Comparison of ENCODE assay signal across 10 cellular contexts in genomic region chr10:123150229-123150985, GRCh38. TPM values are rescaled to one million over a fixed set of nuclear protein-coding genes. Genes with fewer than 3 reads are reported as not detected.
DNase-seq lines count a peak whose midpoint lies in the region; ATAC-seq, FAIRE-seq and TF ChIP-seq lines count a peak whose summit lies in the region.
"Had no signal": no experiment of that assay in that cellular context is flagged by ENCODE, and none has a peak within 500 bp of the region (broad histone marks: within the 10 kb centered on the region; RNA-seq: fewer than 3 reads in every experiment).

No MANE protein-coding gene starts in this region.

- peaks cover 63% of the 10 kb centered on the region for H3K4me1 Mint-ChIP-seq in activated T-cell treated with anti-CD3 and anti-CD28 coated beads, Interleukin-2, amount 50 U/mL, for 24 hours (ENCODE audit: low read depth)

- peaks cover 0 to 13% of the 10 kb centered on the region in 2 donors for H3K4me1 ChIP-seq in kidney (ENCODE audit: control insufficient read depth in 1 of 2, insufficient read depth in 1 of 2, low read depth in 1 of 2, low read length in 2 of 2)
- peaks cover 32% of the 10 kb centered on the region for H3K4me1 ChIP-seq in stomach smooth muscle (ENCODE audit: control insufficient read depth, insufficient read depth, low read length)
- peaks cover 0 to 7% of the 10 kb centered on the region in 2 donors for H3K4me1 ChIP-seq in small intestine (ENCODE audit: control insufficient read depth in 2 of 2, insufficient read depth in 1 of 2, low read depth in 1 of 2, low read length in 1 of 2)

- FAIRE-seq in kidney (lab: Jason Lieb, UNC) = no peak
- no peak for FAIRE-seq in small intestine (lab: Jason Lieb, UNC)

- peak overlapping the region; percentile 44 for H3K27ac Mint-ChIP-seq in activated T-cell treated with anti-CD3 and anti-CD28 coated beads, Interleukin-2, amount 50 U/mL, for 24 hours

- intact Hi-C loops in kidney (cut with DNase I) = no loop called here

- H3K9ac ChIP-seq in kidney (ENCODE audit: low read length in 2 of 2) = no peak overlapping the region
- H3K9ac ChIP-seq in stomach smooth muscle (ENCODE audit: low read length in 2 of 2) = no peak overlapping the region

- ATAC-seq in HG03196 (IDR thresholded peaks at IDR 0.05; ENCODE audit: unreplicated experiment) = no peak
- ATAC-seq: left colon had no signal

- peak overlapping the region; percentile 71 for H3K4me3 Mint-ChIP-seq in activated T-cell treated with anti-CD3 and anti-CD28 coated beads, Interleukin-2, amount 50 U/mL, for 24 hours

- H3K27me3 ChIP-seq in stomach smooth muscle (ENCODE audit: control insufficient read depth in 1 of 2, insufficient read depth in 2 of 2, low read length in 2 of 2) (peaks cover 62 to 80% of the 10 kb centered on the region in 2 donors), small intestine (ENCODE audit: control insufficient read depth in 2 of 2, insufficient read depth in 2 of 2, low read length in 2 of 2) (peaks cover 34 to 53% of the 10 kb centered on the region in 2 donors)

- H3K36me3 ChIP-seq in kidney (ENCODE audit: control insufficient read depth in 1 of 2, insufficient read depth in 2 of 2, low read length in 2 of 2) = no peaks in the 10 kb centered on the region
- H3K36me3 ChIP-seq in stomach smooth muscle (ENCODE audit: control insufficient read depth in 2 of 2, insufficient read depth in 2 of 2, low read length in 2 of 2) = no peaks in the 10 kb centered on the region
- H3K36me3 ChIP-seq in small intestine (ENCODE audit: control insufficient read depth in 2 of 2, insufficient read depth in 2 of 2, low read length in 2 of 2) = no peaks in the 10 kb centered on the region

- H3K27ac ChIP-seq in kidney (ENCODE audit: low read depth in 2 of 2, low read length in 2 of 2) = no peak overlapping the region
- no peak overlapping the region for H3K27ac ChIP-seq in stomach smooth muscle (ENCODE audit: low read length)
- H3K27ac ChIP-seq in small intestine (ENCODE audit: low read depth in 1 of 2, low read length in 1 of 2) = no peak overlapping the region
- H3K27ac ChIP-seq: C4-2B had no signal

- H3K4me3 ChIP-seq in kidney (ENCODE audit: low read length in 2 of 2) (peak overlapping the region in 1 of 2 donors; percentile 34), stomach smooth muscle (ENCODE audit: low read length in 2 of 2) (peak overlapping the region; percentile 47 to 65), small intestine (ENCODE audit: low read depth in 1 of 2, low read length in 2 of 2) (peak overlapping the region in 1 of 2 donors; percentile 40)

- TF ChIP-seq CTCF in kidney (IDR thresholded peaks at IDR 0.05; ENCODE audit: borderline replicate concordance, extremely low read depth, insufficient read depth) = no peak

- H3K27me3 Mint-ChIP-seq in activated T-cell treated with anti-CD3 and anti-CD28 coated beads, Interleukin-2, amount 50 U/mL, for 24 hours = peaks cover 59% of the 10 kb centered on the region

- WGBS in small intestine, 3 donors = 4 to 13% (median 5%) methylated on average over 34 of the region's 34 CpGs

- H3K9me3 Mint-ChIP-seq in activated T-cell treated with anti-CD3 and anti-CD28 coated beads, Interleukin-2, amount 50 U/mL, for 24 hours = no peaks in the 10 kb centered on the region

- H3K36me3 Mint-ChIP-seq in activated T-cell treated with anti-CD3 and anti-CD28 coated beads, Interleukin-2, amount 50 U/mL, for 24 hours (ENCODE audit: low read depth) = peaks cover 12% of the 10 kb centered on the region

- H3K9me3 ChIP-seq in kidney (ENCODE audit: control insufficient read depth in 1 of 2, low read length in 2 of 2) (no peaks in the 10 kb centered on the region), stomach smooth muscle (ENCODE audit: control insufficient read depth in 2 of 2, low read length in 2 of 2) (no peaks in the 10 kb centered on the region), small intestine (ENCODE audit: control insufficient read depth, low read depth) (no peaks in the 10 kb centered on the region)

- DNase-seq in activated T-cell treated with anti-CD3 and anti-CD28 coated beads, Interleukin-2, amount 50 U/mL, for 24 hours = no peak
- DNase-seq in activated T-cell treated with anti-CD3 and anti-CD28 coated beads, Interleukin-2, amount 50 U/mL, for 1 hour = no peak
- DNase-seq in activated naive CD4-positive, alpha-beta T cell treated with anti-CD3 and anti-CD28 coated beads, Interleukin-2, amount 50 U/mL, for 16 hours = peak; percentile 53
- DNase-seq in kidney = peak; percentile 64
- no peak for DNase-seq in small intestine
- no peak for DNase-seq in T1000 (lab: John Stamatoyannopoulos, UW)

RNA-seq across cellular contexts. Expression of gene HMX2, which starts 2.5 kb away (rescaled TPM):
- total RNA-seq in kidney = 0.25 TPM
- polyA plus RNA-seq in kidney (ENCODE audit: insufficient read depth, low read depth, low replicate concordance) (4.0 TPM), small intestine (under 1 TPM in 1 of 3 donors, not detected in 2; 0.48 TPM)

RNA-seq across cellular contexts. Expression of gene BUB3, which starts 3.8 kb away (rescaled TPM):
- total RNA-seq in kidney = 60.8 TPM
- polyA plus RNA-seq in kidney (ENCODE audit: insufficient read depth, low read depth, low replicate concordance) = 49.0 TPM
- polyA plus RNA-seq in small intestine = 10 to 100 TPM; 37.6 to 74.9 (median 52.8) TPM

RNA-seq across cellular contexts. Expression of gene HMX3, which starts 14.6 kb away (rescaled TPM):
- not detected for total RNA-seq in kidney
- polyA plus RNA-seq in kidney (ENCODE audit: insufficient read depth, low read depth, low replicate concordance) (not detected), small intestine (under 1 TPM in 1 of 3 donors, not detected in 2; 0.51 TPM)

Comparison
In these comparisons a context has a peak if more than half of its experiments do, and no peak if none do; other contexts are left out.
1. DNase-seq: peak in activated naive CD4-positive, alpha-beta T cell treated with anti-CD3 and anti-CD28 coated beads, Interleukin-2, amount 50 U/mL, for 16 hours (single experiment) and kidney (single experiment); none in activated T-cell treated with anti-CD3 and anti-CD28 coated beads, Interleukin-2, amount 50 U/mL, for 24 hours (single experiment), activated T-cell treated with anti-CD3 and anti-CD28 coated beads, Interleukin-2, amount 50 U/mL, for 1 hour (single experiment), small intestine (single experiment) and T1000 (single experiment).